Comparison of ENCODE assay signal across 13 cellular contexts in the genomic region with DNA sequence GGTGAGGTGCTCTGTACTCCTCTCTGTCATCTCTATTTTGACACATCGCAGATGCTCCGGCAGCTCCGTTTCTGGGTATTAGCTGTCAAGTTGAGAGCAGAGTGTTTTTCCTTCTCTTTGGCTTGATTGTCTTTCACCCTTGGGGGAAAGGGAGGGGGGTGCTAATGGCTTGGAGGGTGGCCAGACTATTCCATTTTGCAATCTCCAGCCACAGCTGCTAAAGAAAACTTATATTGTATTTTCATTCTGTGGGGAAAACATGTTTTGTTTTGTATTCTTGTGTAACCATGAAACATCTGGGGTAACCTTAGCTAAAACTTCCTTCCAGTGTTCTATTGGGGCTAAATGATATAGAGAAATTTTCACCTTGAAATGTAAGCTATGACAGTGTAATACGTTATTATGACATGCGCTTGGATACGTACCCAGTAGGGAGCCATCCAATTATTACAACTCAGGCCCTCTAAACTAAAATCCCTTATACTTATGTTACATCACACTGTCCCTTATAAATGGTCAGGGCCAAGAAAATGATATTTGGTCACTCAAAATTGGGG. TPM values are rescaled to one million over a fixed set of nuclear protein-coding genes. Genes with fewer than 3 reads are reported as not detected.
A peak's percentile ranks its signal among the peaks of the same experiment; 100 is the strongest.
DNase-seq lines count a peak whose midpoint lies in the region; ATAC-seq and TF ChIP-seq lines count a peak whose summit lies in the region.
"Had no signal": no experiment of that assay in that cellular context is flagged by ENCODE, and none has a peak within 500 bp of the region (broad histone marks: within the 10 kb centered on the region; RNA-seq: fewer than 3 reads in every experiment).

No MANE protein-coding gene starts in this region.

- TF ChIP-seq POLR2A in esophagus muscularis mucosa (IDR thresholded peaks at IDR 0.05; ENCODE audit: low read depth) (no peak), testis (IDR thresholded peaks at IDR 0.05) (no peak)

- H3K36me3 ChIP-seq in SJSA1 (no peaks in the 10 kb centered on the region), esophagus muscularis mucosa (no peaks in the 10 kb centered on the region), testis (ENCODE audit: low read depth, missing control alignments) (no peaks in the 10 kb centered on the region)

- TF ChIP-seq EP300 in esophagus muscularis mucosa (IDR thresholded peaks at IDR 0.05): no peak

- intact Hi-C loops in esophagus muscularis mucosa (cut with DNase I): no loop called here
- intact Hi-C loops in testis (cut with DNase I; ENCODE audit: low total_unique reads): no loop called here

- no peaks in the 10 kb centered on the region for H3K27me3 ChIP-seq in SJSA1 (replicated peaks)
- no peaks in the 10 kb centered on the region for H3K27me3 ChIP-seq in esophagus muscularis mucosa
- no peaks in the 10 kb centered on the region for H3K27me3 ChIP-seq in testis

- DNase-seq in SJSA1 (ENCODE audit: low read depth in 1 of 2, low spot score in 2 of 2): no peak
- DNase-seq in esophagus muscularis mucosa (ENCODE audit: extremely low spot score): no peak
- peak; percentile 17 to 49 for DNase-seq in lung microvascular endothelial cell (ENCODE audit: low read depth in 2 of 2)
- peak; percentile 36 for DNase-seq in testis
- no peak for DNase-seq in stimulated activated CD4-positive, alpha-beta T cell treated with anti-CD3 and anti-CD28 coated beads, Interleukin-4, amount 100 ng/mL, for 24 hours
- DNase-seq in activated T-cell treated with anti-CD3 and anti-CD28 coated beads, Interleukin-2, amount 50 U/mL, for 48 hours: no peak
- no peak for DNase-seq in NCI-H345 treated with DMSO at 0.1 percent for 48 hours (lab: John Stamatoyannopoulos, UW; ENCODE audit: unreplicated experiment)
- DNase-seq: amniotic stem cell, NCI-H1436 had no signal

- TF ChIP-seq CTCF in esophagus muscularis mucosa (IDR thresholded peaks at IDR 0.05) (no peak), testis (IDR thresholded peaks at IDR 0.05) (no peak)

- WGBS in esophagus muscularis mucosa: 24% methylated on average over 6 of the region's 6 CpGs
- whole genome bisulfite sequencing in testis, 2 donors: 60 to 64% methylated on average over 6 of the region's 6 CpGs

- ATAC-seq in HG02840 (IDR thresholded peaks at IDR 0.05; ENCODE audit: low FRiP score, unreplicated experiment): no peak
- ATAC-seq: esophagus mucosa had no signal

- H3K27ac ChIP-seq in SJSA1 (peak overlapping the region; percentile 10; the same call in 1 of the 2 replicates), esophagus muscularis mucosa (replicated peaks in 1 of 4) (peak overlapping the region; percentile 44 to 65 (median 54)), testis (peak overlapping the region in 1 of 2 donors; percentile 57)

- H3K9me3 ChIP-seq in SJSA1 (replicated peaks) (no peaks in the 10 kb centered on the region), esophagus muscularis mucosa (no peaks in the 10 kb centered on the region), testis (no peaks in the 10 kb centered on the region)

- H3K4me3 ChIP-seq in SJSA1: no peak overlapping the region
- no peak overlapping the region for H3K4me3 ChIP-seq in esophagus muscularis mucosa
- H3K4me3 ChIP-seq in testis: no peak overlapping the region
- H3K4me3 ChIP-seq: lung had no signal

- H3K4me1 ChIP-seq in SJSA1 (replicated peaks): peaks cover 56% of the 10 kb centered on the region
- peaks cover 11 to 42% (median 38%) of the 10 kb centered on the region in 4 donors for H3K4me1 ChIP-seq in esophagus muscularis mucosa
- H3K4me1 ChIP-seq in testis: no peaks in the 10 kb centered on the region

RNA-seq across cellular contexts. Expression of gene LARP6, which starts 14.0 kb away (rescaled TPM):
- 59.1 and 81.5 TPM in 2 replicates for total RNA-seq in SJSA1 (2014; rRNA removed; shearing (Covaris generic))
- total RNA-seq in esophagus muscularis mucosa (10 to 100 TPM; 21.2 to 36.3 (median 32.7) TPM), lung microvascular endothelial cell (7.1 and 11.8 TPM in 2 replicates), testis (10 to 100 TPM; 49.6 to 57.1 TPM)
- 105 TPM for polyA plus RNA-seq in testis (ENCODE audit: insufficient read depth, low read depth, low replicate concordance)
- total RNA-seq: T-helper 2 cell treated with Interferon-gamma antibody and Interleukin-4, amounts not matched to agents 100 ng/mL and 5 ng/mL, for 36 hours had no signal

RNA-seq across cellular contexts. Expression of gene THAP10, which starts 24.2 kb away (rescaled TPM):
- 3.9 and 10.7 TPM in 2 replicates for total RNA-seq in SJSA1 (2014; rRNA removed; shearing (Covaris generic))
- total RNA-seq in esophagus muscularis mucosa (1 to 10 TPM; 1.3 to 3.4 (median 2.5) TPM), lung microvascular endothelial cell (0.60 and 0.87 TPM in 2 replicates), testis (1 to 10 TPM; 4.5 to 6.5 TPM)
- 6.1 TPM for polyA plus RNA-seq in testis (ENCODE audit: insufficient read depth, low read depth, low replicate concordance)

RNA-seq across cellular contexts. Expression of gene LRRC49, which starts 24.6 kb away (rescaled TPM):
- total RNA-seq in SJSA1 (2014; rRNA removed; shearing (Covaris generic)): 5.1 and 12.1 TPM in 2 replicates
- total RNA-seq in esophagus muscularis mucosa: 10 to 100 TPM in 1 of 4 donors, 1 to 10 TPM in 3; 3.3 to 10.4 (median 7.0) TPM
- 3.0 and 3.7 TPM in 2 replicates for total RNA-seq in lung microvascular endothelial cell
- 10 to 100 TPM; 19.9 to 35.4 TPM for total RNA-seq in testis
- polyA plus RNA-seq in testis (ENCODE audit: insufficient read depth, low read depth, low replicate concordance): 22.4 TPM
- total RNA-seq: T-helper 2 cell treated with Interferon-gamma antibody and Interleukin-4, amounts not matched to agents 100 ng/mL and 5 ng/mL, for 36 hours had no signal

Comparison
In these comparisons a context has a peak if more than half of its experiments do, and no peak if none do; other contexts are left out.
1. DNase-seq: peak in lung microvascular endothelial cell (2 of 2) and testis (single experiment); none in SJSA1 (0 of 2), esophagus muscularis mucosa (single experiment), stimulated activated CD4-positive, alpha-beta T cell treated with anti-CD3 and anti-CD28 coated beads, Interleukin-4, amount 100 ng/mL, for 24 hours (single experiment), activated T-cell treated with anti-CD3 and anti-CD28 coated beads, Interleukin-2, amount 50 U/mL, for 48 hours (0 of 2) and NCI-H345 treated with DMSO at 0.1 percent for 48 hours (single experiment).